In the genomic region with DNA sequence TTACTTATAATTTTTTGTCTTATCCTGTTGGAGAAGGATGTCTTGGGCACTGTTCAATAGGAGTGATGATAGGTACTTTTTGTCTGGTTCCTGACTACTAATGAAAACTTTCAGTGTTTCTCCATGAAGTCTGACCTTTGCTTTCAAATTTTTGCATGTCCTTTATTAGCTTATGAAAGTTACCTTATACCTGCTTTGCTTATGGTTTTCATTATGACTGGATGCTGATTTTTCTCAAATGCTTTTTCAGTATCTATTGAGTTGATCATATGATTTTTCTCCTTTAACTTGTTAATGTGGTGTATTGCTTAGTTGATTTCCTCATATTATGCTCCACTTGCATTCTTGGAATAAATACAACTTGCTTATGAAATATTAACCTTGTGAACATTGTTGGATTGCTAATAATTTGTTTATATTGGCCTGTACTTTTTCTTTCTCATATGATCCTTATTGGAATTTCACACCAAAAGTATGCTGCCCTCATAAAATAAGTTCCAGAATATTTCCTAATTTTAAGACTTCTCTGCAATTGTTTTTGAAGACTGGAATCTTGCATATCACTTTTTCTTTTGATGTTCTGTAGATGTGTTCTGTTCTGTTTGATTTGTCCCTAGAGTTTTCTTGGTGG, we compare ENCODE assay signal across 18 cellular contexts.
A peak's percentile ranks its signal among the peaks of the same experiment; 100 is the strongest.
DNase-seq lines count a peak whose midpoint lies in the region; ATAC-seq, FAIRE-seq and TF ChIP-seq lines count a peak whose summit lies in the region.
"Had no signal": no experiment of that assay in that cellular context is flagged by ENCODE, and none has a peak within 500 bp of the region (broad histone marks: within the 10 kb centered on the region; RNA-seq: fewer than 3 reads in every experiment).

No MANE protein-coding gene starts in this region.

- H3K79me2 ChIP-seq in GM12878 (ENCODE audit: control insufficient read depth, insufficient read depth, low read length) (no peaks in the 10 kb centered on the region), MM.1S (ENCODE audit: low read length) (no peaks in the 10 kb centered on the region)

- CTCF ChIA-PET in GM12878 (lab: Yijun Ruan, JAX), result interaction anchor here (1.6 to 2.1 kb wide), 2 partner anchors 13 to 30 kb away, joined by 6 to 13 read pairs; no protein-coding TSS in a partner anchor

- H3K9me2 ChIP-seq in MM.1S (replicated peaks; ENCODE audit: insufficient read depth, low read length), result no peaks in the 10 kb centered on the region

- H3K27me3 ChIP-seq in GM12878 (replicated peaks in 1 of 2; ENCODE audit: control insufficient read depth in 2 of 2, insufficient read depth in 2 of 2, low read length in 1 of 2), result peaks cover 0 to 1% of the 10 kb centered on the region in 2 experiments; a peak in 1 of 4 replicates
- no peaks in the 10 kb centered on the region for H3K27me3 ChIP-seq in MM.1S (replicated peaks; ENCODE audit: insufficient read depth, low read length)
- H3K27me3 ChIP-seq: SJCRH30 had no signal

- SMC1A ChIA-PET in GM12878 (lab: Charles Lee; ENCODE audit: uncharacterized antibody, unreplicated experiment), result interaction anchor here (0.7 to 1.4 kb wide), 4 partner anchors 9 to 149 kb away, joined by 3 to 7 read pairs (median 4); no protein-coding TSS in a partner anchor

- TF ChIP-seq EP300 in GM12878 (IDR thresholded peaks at IDR 0.05; ENCODE audit: borderline replicate concordance in 1 of 2, control insufficient read depth in 1 of 2, low read depth in 2 of 2, low read length in 2 of 2), result no peak

- ATAC-seq in HG03066 (IDR thresholded peaks at IDR 0.05; ENCODE audit: low read depth, unreplicated experiment) (peak; percentile 91), GM12878 (peak; percentile 73)
- no peak for ATAC-seq in activated naive CD4-positive, alpha-beta T cell treated with anti-CD3 and anti-CD28 coated beads, Interleukin-2, amount 50 U/mL, for 72 hours
- ATAC-seq: activated CD8-positive, alpha-beta T cell treated with anti-CD3 and anti-CD28 coated beads for 36 hours had no signal

- intact Hi-C loops in GM12878 (cut with micrococcal nuclease; ENCODE audit: unreplicated experiment), result no loop called here

- RAD21 ChIA-PET in GM12878 (lab: Charles Lee; ENCODE audit: unreplicated experiment), result interaction anchor here (0.7 kb wide), 2 partner anchors 13 to 30 kb away, joined by 3 read pairs; no protein-coding TSS in a partner anchor

- in situ Hi-C loops in GM12878 (cut with MboI), result no loop called here

- no peak overlapping the region for H3K27ac Mint-ChIP-seq in activated naive CD4-positive, alpha-beta T cell treated with anti-CD3 and anti-CD28 coated beads, Interleukin-2, amount 50 U/mL, for 72 hours
- H3K27ac Mint-ChIP-seq: activated CD8-positive, alpha-beta T cell treated with anti-CD3 and anti-CD28 coated beads for 36 hours had no signal

- DNase-seq in AG09309 (ENCODE audit: low read depth) (peak; percentile 5), GM20000 (ENCODE audit: low spot score) (peak; percentile 11), GM12878 (ENCODE audit: low read depth, low spot score) (peak; percentile 50), MM.1S (no peak), retina (no peak), H54 (ENCODE audit: insufficient read length, low spot score) (no peak)
- DNase-seq in activated naive CD4-positive, alpha-beta T cell treated with anti-CD3 and anti-CD28 coated beads, Interleukin-2, amount 50 U/mL, for 72 hours (ENCODE audit: low spot score in 2 of 2), result no peak
- DNase-seq: activated CD8-positive, alpha-beta T cell treated with anti-CD3 and anti-CD28 coated beads for 36 hours; dorsolateral prefrontal cortex; foreskin melanocyte; mesendoderm; SJCRH30; stomach had no signal

- TF ChIP-seq POLR2A in GM12878 (IDR thresholded peaks at IDR 0.05; ENCODE audit: low read depth, low read length) (no peak), H54 (IDR thresholded peaks at IDR 0.05; ENCODE audit: low read depth, low read length) (no peak)

- POLR2A ChIA-PET in GM12878 (lab: Charles Lee), result no interaction called here

- no peaks in the 10 kb centered on the region for H3K36me3 Mint-ChIP-seq in activated naive CD4-positive, alpha-beta T cell treated with anti-CD3 and anti-CD28 coated beads, Interleukin-2, amount 50 U/mL, for 72 hours

- no peak for TF ChIP-seq CTCF in AG09309 (IDR thresholded peaks at IDR 0.05; ENCODE audit: control insufficient read depth, insufficient read depth, low read depth, low read length, missing control alignments)
- TF ChIP-seq CTCF in GM20000 (IDR thresholded peaks at IDR 0.05; ENCODE audit: extremely low read depth, missing control alignments), result no peak
- TF ChIP-seq CTCF in GM12878 (IDR thresholded peaks at IDR 0.05 in 2 of 3, conservative IDR thresholded peaks at IDR 0.05 in 1 of 3; ENCODE audit: control insufficient read depth in 2 of 3, extremely low read depth in 1 of 3, insufficient read depth in 1 of 3, low read depth in 3 of 3, low read length in 3 of 3), result no peak
- TF ChIP-seq CTCF in MM.1S (IDR thresholded peaks at IDR 0.05; ENCODE audit: low read length), result no peak

- H4K20me1 ChIP-seq in GM12878 (ENCODE audit: control insufficient read depth, insufficient read depth) (no peaks in the 10 kb centered on the region), MM.1S (ENCODE audit: insufficient read depth, low read length) (no peaks in the 10 kb centered on the region)

- no peaks in the 10 kb centered on the region for H3F3A ChIP-seq in MM.1S (ENCODE audit: insufficient read depth, low read length)

- no TSS peak for BruUV-seq in GM12878 (replicated peaks; lab: Mats Ljungman, UMichigan)

- H3K9me3 ChIP-seq in GM12878 (replicated peaks; ENCODE audit: control insufficient read depth, insufficient read depth, low read length) (no peaks in the 10 kb centered on the region), MM.1S (replicated peaks; ENCODE audit: insufficient read depth, low read length) (no peaks in the 10 kb centered on the region)
- H3K9me3 ChIP-seq: neutrophil, SJCRH30, stomach had no signal

- H3K4me3 ChIP-seq in AG09309 (ENCODE audit: control insufficient read depth, low read depth, low read length) (no peak overlapping the region), GM12878 (no peak overlapping the region), MM.1S (ENCODE audit: low read length) (no peak overlapping the region)
- H3K4me3 ChIP-seq: dorsolateral prefrontal cortex, SJCRH30, skin epidermis, stomach had no signal

- H3K4me1 ChIP-seq in GM12878 (ENCODE audit: control insufficient read depth, insufficient read depth, low read length) (peaks cover 4% of the 10 kb centered on the region), MM.1S (ENCODE audit: low read length) (no peaks in the 10 kb centered on the region; the same call in 1 of the 2 replicates)
- H3K4me1 ChIP-seq: SJCRH30, stomach had no signal

- H3K27ac ChIP-seq in GM12878 (ENCODE audit: control insufficient read depth, insufficient read depth), result no peak overlapping the region
- no peak overlapping the region for H3K27ac ChIP-seq in MM.1S (ENCODE audit: low read length)
- H3K27ac ChIP-seq: dorsolateral prefrontal cortex, neutrophil, SJCRH30, skin epidermis, stomach had no signal

- no peak overlapping the region for H3K4me2 ChIP-seq in GM12878 (ENCODE audit: control insufficient read depth, insufficient read depth)
- H3K4me2 ChIP-seq in MM.1S (ENCODE audit: low read depth, low read length), result no peak overlapping the region

- FAIRE-seq in GM12878 (lab: Jason Lieb, UNC) (peak; percentile 44), H54 (lab: Jason Lieb, UNC) (no peak)
- FAIRE-seq: HTR-8/SVneo, TTC549 had no signal

- H3K36me3 ChIP-seq in GM12878 (ENCODE audit: control insufficient read depth in 2 of 2, insufficient read depth in 2 of 2, low read length in 1 of 2), result no peaks in the 10 kb centered on the region
- H3K36me3 ChIP-seq in MM.1S (replicated peaks; ENCODE audit: insufficient read depth, low read length), result no peaks in the 10 kb centered on the region
- H3K36me3 ChIP-seq: neutrophil, SJCRH30, stomach had no signal

- TF ChIP-seq RAD21 in GM12878 (IDR thresholded peaks at IDR 0.05; ENCODE audit: insufficient read depth, low read depth, low read length), result no peak

- no peaks in the 10 kb centered on the region for H3K9me3 Mint-ChIP-seq in activated naive CD4-positive, alpha-beta T cell treated with anti-CD3 and anti-CD28 coated beads, Interleukin-2, amount 50 U/mL, for 72 hours
- H3K9me3 Mint-ChIP-seq: activated CD8-positive, alpha-beta T cell treated with anti-CD3 and anti-CD28 coated beads for 36 hours had no signal

- H3K9ac ChIP-seq in GM12878 (ENCODE audit: control insufficient read depth, insufficient read depth, low read length) (no peak overlapping the region), MM.1S (ENCODE audit: low read length) (no peak overlapping the region)

- H2AFZ ChIP-seq in GM12878 (ENCODE audit: control insufficient read depth, low read depth, low read length) (no peak overlapping the region), MM.1S (ENCODE audit: low read length) (no peak overlapping the region)

TF ChIP-seq in GM12878, 131 proteins besides CTCF, POLR2A, EP300 and RAD21 (continues in another document):
- TF ChIP-seq STAT1 (conservative IDR thresholded peaks at IDR 0.05), result no peak
- no peak for TF ChIP-seq SREBF2 (IDR thresholded peaks at IDR 0.05; ENCODE audit: low read length)
- TF ChIP-seq, protein P1, sequence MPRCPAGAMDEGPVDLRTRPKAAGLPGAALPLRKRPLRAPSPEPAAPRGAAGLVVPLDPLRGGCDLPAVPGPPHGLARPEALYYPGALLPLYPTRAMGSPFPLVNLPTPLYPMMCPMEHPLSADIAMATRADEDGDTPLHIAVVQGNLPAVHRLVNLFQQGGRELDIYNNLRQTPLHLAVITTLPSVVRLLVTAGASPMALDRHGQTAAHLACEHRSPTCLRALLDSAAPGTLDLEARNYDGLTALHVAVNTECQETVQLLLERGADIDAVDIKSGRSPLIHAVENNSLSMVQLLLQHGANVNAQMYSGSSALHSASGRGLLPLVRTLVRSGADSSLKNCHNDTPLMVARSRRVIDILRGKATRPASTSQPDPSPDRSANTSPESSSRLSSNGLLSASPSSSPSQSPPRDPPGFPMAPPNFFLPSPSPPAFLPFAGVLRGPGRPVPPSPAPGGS (IDR thresholded peaks at IDR 0.05; ENCODE audit: borderline replicate concordance, insufficient read depth, low read depth, low read length, poor library complexity, severe bottlenecking), result no peak
- no peak for TF ChIP-seq MYC (IDR thresholded peaks at IDR 0.05; ENCODE audit: insufficient read depth, insufficient read length, insufficient replicate concordance, low read length, severe bottlenecking)
- no peak for TF ChIP-seq BRCA1 (IDR thresholded peaks at IDR 0.05; ENCODE audit: low read depth, low read length)
- TF ChIP-seq ATF3 (IDR thresholded peaks at IDR 0.05; ENCODE audit: borderline replicate concordance, extremely low read depth, low read depth, low read length), result no peak
- TF ChIP-seq ZNF217 (IDR thresholded peaks at IDR 0.05), result peak; percentile 99
- no peak for TF ChIP-seq SMC3 (IDR thresholded peaks at IDR 0.05; ENCODE audit: borderline replicate concordance, low read length)

Comparison
In these comparisons a context has a peak if more than half of its experiments do, and no peak if none do; other contexts are left out.
1. DNase-seq: peak in AG09309 (single experiment), GM20000 (single experiment) and GM12878 (single experiment); none in MM.1S (single experiment), retina (single experiment), H54 (single experiment) and activated naive CD4-positive, alpha-beta T cell treated with anti-CD3 and anti-CD28 coated beads, Interleukin-2, amount 50 U/mL, for 72 hours (0 of 2).
2. ATAC-seq: peak in HG03066 (single experiment) and GM12878 (single experiment); none in activated naive CD4-positive, alpha-beta T cell treated with anti-CD3 and anti-CD28 coated beads, Interleukin-2, amount 50 U/mL, for 72 hours (0 of 2).